In genomic region chr19:46513461-46514236, GRCh38 we compare ENCODE assay signal across 8 cellular contexts. TPM values are rescaled to one million over a fixed set of nuclear protein-coding genes. Genes with fewer than 3 reads are reported as not detected.
A peak's percentile ranks its signal among the peaks of the same experiment; 100 is the strongest.
DNase-seq lines count a peak whose midpoint lies in the region; ATAC-seq and TF ChIP-seq lines count a peak whose summit lies in the region.

No MANE protein-coding gene starts in this region.

- peaks cover 7% of the 10 kb centered on the region for H3K27me3 Mint-ChIP-seq in glutamatergic neuron (ENCODE audit: unreplicated experiment)

- H3K36me3 Mint-ChIP-seq in glutamatergic neuron (ENCODE audit: unreplicated experiment) = peaks cover 5% of the 10 kb centered on the region

- H3K4me3 ChIP-seq in Karpas-422 (ENCODE audit: low read length) (no peak overlapping the region), SJSA1 (no peak overlapping the region), upper lobe of right lung (no peak overlapping the region)

- peak; percentile 96 for ATAC-seq in upper lobe of right lung
- no peak for ATAC-seq in HG03520 (IDR thresholded peaks at IDR 0.05; ENCODE audit: unreplicated experiment)

- intact Hi-C loops in posterior vena cava (cut with DNase I) = loop anchor here in 1 of 2 donors (10.0 kb wide), 1 partner anchor 239 kb away; no protein-coding TSS in a partner anchor
- intact Hi-C loops in upper lobe of right lung (cut with DNase I) = no loop called here

- H3K9me3 Mint-ChIP-seq in glutamatergic neuron (ENCODE audit: unreplicated experiment) = peaks cover 4% of the 10 kb centered on the region

- H2AFZ ChIP-seq in Karpas-422 (ENCODE audit: low read length) = no peak overlapping the region

- H3K27ac ChIP-seq in Karpas-422 (ENCODE audit: low read length) (no peak overlapping the region), SJSA1 (no peak overlapping the region), upper lobe of right lung (no peak overlapping the region)

- H4K20me1 ChIP-seq in Karpas-422 (ENCODE audit: insufficient read depth, low read depth, low read length) = no peaks in the 10 kb centered on the region

- H3K27me3 ChIP-seq in Karpas-422 (ENCODE audit: low read length) = no peaks in the 10 kb centered on the region
- no peaks in the 10 kb centered on the region for H3K27me3 ChIP-seq in SJSA1 (replicated peaks)
- peaks cover 11% of the 10 kb centered on the region for H3K27me3 ChIP-seq in upper lobe of right lung

- H3K27ac Mint-ChIP-seq in glutamatergic neuron (ENCODE audit: unreplicated experiment) = no peak overlapping the region

- no peak overlapping the region for H3K4me3 Mint-ChIP-seq in glutamatergic neuron (ENCODE audit: unreplicated experiment)

- H3K9me2 ChIP-seq in Karpas-422 (replicated peaks; ENCODE audit: insufficient read depth, low read length) = no peaks in the 10 kb centered on the region

- no peak overlapping the region for H3K4me2 ChIP-seq in Karpas-422 (ENCODE audit: low read depth, low read length, poor library complexity, severe bottlenecking)

- H3K9ac ChIP-seq in Karpas-422 (ENCODE audit: low read length) = no peak overlapping the region

- peak; percentile 92 for DNase-seq in DMS 273 (lab: John Stamatoyannopoulos, UW; ENCODE audit: unreplicated experiment)
- peak; percentile 92 for DNase-seq in Karpas-422
- peak; percentile 34 to 72 for DNase-seq in SJSA1 (ENCODE audit: low read depth in 1 of 2, low spot score in 2 of 2)
- peak; percentile 71 to 84 (median 79) for DNase-seq in activated naive CD4-positive, alpha-beta T cell (lab: John Stamatoyannopoulos, UW)
- peak; percentile 95 for DNase-seq in glutamatergic neuron
- DNase-seq in posterior vena cava (ENCODE audit: low spot score) = peak; percentile 96
- DNase-seq in upper lobe of right lung = peak; percentile 91

- H3K79me2 ChIP-seq in Karpas-422 (ENCODE audit: low read length) = no peaks in the 10 kb centered on the region

- no peaks in the 10 kb centered on the region for H3K36me3 ChIP-seq in Karpas-422 (ENCODE audit: insufficient read depth, low read length)
- no peaks in the 10 kb centered on the region for H3K36me3 ChIP-seq in SJSA1
- no peaks in the 10 kb centered on the region for H3K36me3 ChIP-seq in upper lobe of right lung

- no peaks in the 10 kb centered on the region for H3K4me1 ChIP-seq in Karpas-422 (ENCODE audit: low read length)
- H3K4me1 ChIP-seq in SJSA1 (replicated peaks) = peaks cover 6% of the 10 kb centered on the region
- peaks cover 3% of the 10 kb centered on the region for H3K4me1 ChIP-seq in upper lobe of right lung

- no peaks in the 10 kb centered on the region for H3K4me1 Mint-ChIP-seq in glutamatergic neuron (ENCODE audit: low read depth, unreplicated experiment)

- H3K9me3 ChIP-seq in Karpas-422 (ENCODE audit: low read length) (peaks cover 6% of the 10 kb centered on the region; the same call in 1 of the 2 replicates), SJSA1 (replicated peaks) (no peaks in the 10 kb centered on the region), upper lobe of right lung (no peaks in the 10 kb centered on the region)

- peak; percentile 99 for TF ChIP-seq CTCF in glutamatergic neuron (IDR thresholded peaks at IDR 0.05; ENCODE audit: partially characterized antibody, unreplicated experiment)
- TF ChIP-seq CTCF in upper lobe of right lung (IDR thresholded peaks at IDR 0.05) = peak; percentile 97

RNA-seq across cellular contexts. Expression of gene PNMA8B, which starts 18.0 kb away (rescaled TPM):
- not detected in 2 replicates for total RNA-seq in Karpas-422 (2014; rRNA removed; shearing (Covaris generic); ENCODE audit: low replicate concordance)
- not detected in 2 replicates for total RNA-seq in SJSA1 (2014; rRNA removed; shearing (Covaris generic))
- total RNA-seq in glutamatergic neuron (ENCODE audit: unreplicated experiment) = 0.76 TPM
- 1 to 10 TPM; 1.8 to 3.8 TPM for total RNA-seq in posterior vena cava
- total RNA-seq in upper lobe of right lung = 1.9 TPM

RNA-seq across cellular contexts. Expression of gene PNMA8A, which starts 42.3 kb away (rescaled TPM):
- total RNA-seq in Karpas-422 (2014; rRNA removed; shearing (Covaris generic); ENCODE audit: low replicate concordance) = not detected in 2 replicates
- 7.6 and 8.1 TPM in 2 replicates for total RNA-seq in SJSA1 (2014; rRNA removed; shearing (Covaris generic))
- total RNA-seq in glutamatergic neuron (ENCODE audit: unreplicated experiment) (14.1 TPM), posterior vena cava (1 to 10 TPM; 4.6 to 7.8 TPM), upper lobe of right lung (1.8 TPM)
